In genomic region chr1:150282558-150282958, GRCh38 we compare ENCODE assay signal across 8 cellular contexts. TPM values are rescaled to one million over a fixed set of nuclear protein-coding genes. Genes with fewer than 3 reads are reported as not detected.
DNase-seq lines count a peak whose midpoint lies in the region; ATAC-seq and TF ChIP-seq lines count a peak whose summit lies in the region.
"Had no signal": no experiment of that assay in that cellular context is flagged by ENCODE, and none has a peak within 500 bp of the region (broad histone marks: within the 10 kb centered on the region; RNA-seq: fewer than 3 reads in every experiment).

No MANE protein-coding gene starts in this region.

- peak overlapping the region; percentile 87 for H3K4me3 Mint-ChIP-seq in activated T-helper 1 cell treated with anti-CD3 and anti-CD28 coated beads, Interleukin-12 subunit alpha, Interleukin-12 subunit beta, Interleukin-2, Interleukin-4 antibody, amounts not matched to agents 30 ng/mL and 10 ng/mL and 1 ng/mL, durations not matched to agents 14 hours and 24 hours and 36 hours

- H3K9me3 Mint-ChIP-seq in activated T-helper 1 cell treated with anti-CD3 and anti-CD28 coated beads, Interleukin-12 subunit alpha, Interleukin-12 subunit beta, Interleukin-2, Interleukin-4 antibody, amounts not matched to agents 30 ng/mL and 10 ng/mL and 1 ng/mL, durations not matched to agents 14 hours and 24 hours and 36 hours, result no peaks in the 10 kb centered on the region

- no peaks in the 10 kb centered on the region for H3K9me2 ChIP-seq in hepatocyte (replicated peaks; ENCODE audit: insufficient read depth)

- intact Hi-C loops in activated T-helper 1 cell treated with anti-CD3 and anti-CD28 coated beads, Interleukin-12 subunit alpha, Interleukin-12 subunit beta, Interleukin-2, Interleukin-4 antibody, amounts not matched to agents 30 ng/mL and 10 ng/mL and 1 ng/mL, durations not matched to agents 14 hours and 24 hours and 36 hours (cut with micrococcal nuclease), result loop anchor here (1.0 to 5.0 kb wide), 4 partner anchors 11 to 46 kb away; partner anchors contain the start of genes ANP32E, APH1A, MRPS21 and PRPF3

- 4% methylated on average over 14 of the region's 21 CpGs for WGBS in hepatocyte (ENCODE audit: low lambda C conversion rate, missing lambda C conversion rate)

- peaks cover 2% of the 10 kb centered on the region for H3K36me3 Mint-ChIP-seq in activated T-helper 1 cell treated with anti-CD3 and anti-CD28 coated beads, Interleukin-12 subunit alpha, Interleukin-12 subunit beta, Interleukin-2, Interleukin-4 antibody, amounts not matched to agents 30 ng/mL and 10 ng/mL and 1 ng/mL, durations not matched to agents 14 hours and 24 hours and 36 hours (ENCODE audit: low read depth)

- no peak for TF ChIP-seq CTCF in hepatocyte (IDR thresholded peaks at IDR 0.05; ENCODE audit: poor library complexity)

- no peak for DNase-seq in activated T-helper 1 cell treated with anti-CD3 and anti-CD28 coated beads, Interleukin-12 subunit alpha, Interleukin-12 subunit beta, Interleukin-2, Interleukin-4 antibody, amounts not matched to agents 30 ng/mL and 10 ng/mL and 1 ng/mL, durations not matched to agents 14 hours and 24 hours and 36 hours (ENCODE audit: low spot score)
- DNase-seq in hepatocyte (ENCODE audit: low spot score) (no peak), HCEC 1CT (no peak)

- no peaks in the 10 kb centered on the region for H3K4me1 ChIP-seq in hepatocyte (ENCODE audit: insufficient read depth)

- no peaks in the 10 kb centered on the region for H3K36me3 ChIP-seq in hepatocyte (replicated peaks; ENCODE audit: insufficient read depth, low read depth)

- peak overlapping the region; percentile 84 for H3K4me2 ChIP-seq in hepatocyte

- H3K27me3 ChIP-seq in hepatocyte, result no peaks in the 10 kb centered on the region

- peaks cover 38% of the 10 kb centered on the region for H3K4me1 Mint-ChIP-seq in activated T-helper 1 cell treated with anti-CD3 and anti-CD28 coated beads, Interleukin-12 subunit alpha, Interleukin-12 subunit beta, Interleukin-2, Interleukin-4 antibody, amounts not matched to agents 30 ng/mL and 10 ng/mL and 1 ng/mL, durations not matched to agents 14 hours and 24 hours and 36 hours (ENCODE audit: low read depth)

- peak overlapping the region; percentile 53 for H2AFZ ChIP-seq in hepatocyte

- H3K4me3 ChIP-seq in hepatocyte, result peak overlapping the region; percentile 34
- peak overlapping the region; percentile 29 to 54 (median 49) for H3K4me3 ChIP-seq in skin epidermis
- H3K4me3 ChIP-seq: K562 had no signal

- H4K20me1 ChIP-seq in hepatocyte (ENCODE audit: insufficient read depth, poor library complexity, severe bottlenecking), result no peaks in the 10 kb centered on the region

- H3K9me3 ChIP-seq in hepatocyte (ENCODE audit: low read depth), result no peaks in the 10 kb centered on the region

- no peaks in the 10 kb centered on the region for H3K79me2 ChIP-seq in hepatocyte

- no peak overlapping the region for H3K27ac Mint-ChIP-seq in activated T-helper 1 cell treated with anti-CD3 and anti-CD28 coated beads, Interleukin-12 subunit alpha, Interleukin-12 subunit beta, Interleukin-2, Interleukin-4 antibody, amounts not matched to agents 30 ng/mL and 10 ng/mL and 1 ng/mL, durations not matched to agents 14 hours and 24 hours and 36 hours

- peak; percentile 5 for ATAC-seq in HG03460 (IDR thresholded peaks at IDR 0.05; ENCODE audit: unreplicated experiment)
- no peak for ATAC-seq in GM21390 (IDR thresholded peaks at IDR 0.05; ENCODE audit: unreplicated experiment)
- no peak for ATAC-seq in HG03280 (IDR thresholded peaks at IDR 0.05; ENCODE audit: unreplicated experiment)

- H3K27me3 Mint-ChIP-seq in activated T-helper 1 cell treated with anti-CD3 and anti-CD28 coated beads, Interleukin-12 subunit alpha, Interleukin-12 subunit beta, Interleukin-2, Interleukin-4 antibody, amounts not matched to agents 30 ng/mL and 10 ng/mL and 1 ng/mL, durations not matched to agents 14 hours and 24 hours and 36 hours (ENCODE audit: insufficient read depth), result peaks cover 4% of the 10 kb centered on the region

- H3K27ac ChIP-seq in hepatocyte, result peak overlapping the region; percentile 10
- H3K27ac ChIP-seq in skin epidermis, result peak overlapping the region in 19 of 21 experiments; percentile 37 to 94 (median 74)

RNA-seq across cellular contexts. Expression of gene CIART, which starts 0.2 kb away (rescaled TPM):
- 3.4 TPM in 2 replicates for total RNA-seq in activated T-helper 1 cell treated with anti-CD3 and anti-CD28 coated beads, Interleukin-12 subunit alpha, Interleukin-12 subunit beta, Interleukin-2, Interleukin-4 antibody, amounts not matched to agents 30 ng/mL and 10 ng/mL and 1 ng/mL, durations not matched to agents 14 hours and 24 hours and 36 hours
- 1.8 and 3.6 TPM in 2 replicates for total RNA-seq in hepatocyte
- 4.4 and 7.1 TPM in 2 replicates for polyA plus RNA-seq in hepatocyte

RNA-seq across cellular contexts. Expression of gene C1orf54, which starts 10.0 kb away (rescaled TPM):
- 1.6 TPM in 2 replicates for total RNA-seq in activated T-helper 1 cell treated with anti-CD3 and anti-CD28 coated beads, Interleukin-12 subunit alpha, Interleukin-12 subunit beta, Interleukin-2, Interleukin-4 antibody, amounts not matched to agents 30 ng/mL and 10 ng/mL and 1 ng/mL, durations not matched to agents 14 hours and 24 hours and 36 hours
- total RNA-seq in hepatocyte, result 11.3 and 15.4 TPM in 2 replicates
- polyA plus RNA-seq in hepatocyte, result 7.2 and 16.5 TPM in 2 replicates

RNA-seq across cellular contexts. Expression of gene MRPS21, which starts 11.1 kb away (rescaled TPM):
- 81.4 and 85.2 TPM in 2 replicates for total RNA-seq in activated T-helper 1 cell treated with anti-CD3 and anti-CD28 coated beads, Interleukin-12 subunit alpha, Interleukin-12 subunit beta, Interleukin-2, Interleukin-4 antibody, amounts not matched to agents 30 ng/mL and 10 ng/mL and 1 ng/mL, durations not matched to agents 14 hours and 24 hours and 36 hours
- total RNA-seq in hepatocyte, result 41.9 and 43.1 TPM in 2 replicates
- 82.5 and 88.4 TPM in 2 replicates for polyA plus RNA-seq in hepatocyte

RNA-seq across cellular contexts. Expression of gene APH1A, which starts 13.7 kb away (rescaled TPM):
- 102 and 111 TPM in 2 replicates for total RNA-seq in activated T-helper 1 cell treated with anti-CD3 and anti-CD28 coated beads, Interleukin-12 subunit alpha, Interleukin-12 subunit beta, Interleukin-2, Interleukin-4 antibody, amounts not matched to agents 30 ng/mL and 10 ng/mL and 1 ng/mL, durations not matched to agents 14 hours and 24 hours and 36 hours
- 145 and 148 TPM in 2 replicates for total RNA-seq in hepatocyte
- 52.1 and 54.1 TPM in 2 replicates for polyA plus RNA-seq in hepatocyte

RNA-seq across cellular contexts. Expression of gene CA14, which starts 25.0 kb away (rescaled TPM):
- total RNA-seq in activated T-helper 1 cell treated with anti-CD3 and anti-CD28 coated beads, Interleukin-12 subunit alpha, Interleukin-12 subunit beta, Interleukin-2, Interleukin-4 antibody, amounts not matched to agents 30 ng/mL and 10 ng/mL and 1 ng/mL, durations not matched to agents 14 hours and 24 hours and 36 hours, result not detected in 2 replicates
- 2.4 and 4.6 TPM in 2 replicates for total RNA-seq in hepatocyte
- 6.0 and 7.3 TPM in 2 replicates for polyA plus RNA-seq in hepatocyte
